Comparison of ENCODE assay signal across 15 cellular contexts in genomic region chr14:36426836-36427235, GRCh38.
"Had no signal": no experiment of that assay in that cellular context is flagged by ENCODE, and none has a peak within 500 bp of the region (broad histone marks: within the 10 kb centered on the region; RNA-seq: fewer than 3 reads in every experiment).

No MANE protein-coding gene starts in this region.

- ATAC-seq: activated CD4-positive, CD25-positive, alpha-beta regulatory T cell treated with anti-CD3 and anti-CD28 coated beads, Interleukin-2, amount 50 U/mL, for 24 hours; heart left ventricle had no signal

- DNase-seq: activated CD4-positive, alpha-beta T cell treated with anti-CD3 and anti-CD28 coated beads, Interleukin-2, amount 50 U/mL, for 1 hour; activated naive CD4-positive, alpha-beta T cell; activated naive CD8-positive, alpha-beta T cell treated with anti-CD3 and anti-CD28 coated beads, Interleukin-2, amount 10 ng/mL, durations not matched to agents 7 days and 5 days; anterior cingulate cortex; brain microvascular endothelial cell; foreskin fibroblast; heart left ventricle; immature natural killer cell; nucleus accumbens; posterior cingulate gyrus; small intestine; stimulated activated CD4-positive, alpha-beta T cell treated with anti-CD3 and anti-CD28 coated beads, Interleukin-4, amount 100 ng/mL, for 4 hours; stimulated activated CD8-positive, alpha-beta memory T cell treated with anti-CD3 and anti-CD28 coated beads, Interleukin-4, amount 100 ng/mL, for 48 hours; T1000 had no signal
